ENCODE assay signal across 1 cellular context in genomic region chr15:56496635-56497034, GRCh38.
TF ChIP-seq lines count a peak whose summit lies in the region.

No MANE protein-coding gene starts in this region.

TF ChIP-seq in IMR-90, 13 proteins besides CTCF, POLR2A, EP300 and RAD21 (continued from another document):
- TF ChIP-seq MAFK (IDR thresholded peaks at IDR 0.05; ENCODE audit: low read depth, low read length) = no peak
- TF ChIP-seq RCOR1 (IDR thresholded peaks at IDR 0.05; ENCODE audit: insufficient replicate concordance, low read length) = no peak
- TF ChIP-seq MAZ (IDR thresholded peaks at IDR 0.05; ENCODE audit: borderline replicate concordance, low read depth, low read length) = no peak
- no peak for TF ChIP-seq BHLHE40 (IDR thresholded peaks at IDR 0.05; ENCODE audit: low read depth, low read length)
- TF ChIP-seq RFX5 (IDR thresholded peaks at IDR 0.05; ENCODE audit: low read depth, low read length) = no peak
- peak; percentile 61 for TF ChIP-seq SMC3 (IDR thresholded peaks at IDR 0.05; ENCODE audit: low read depth, low read length)
- 0 out of 2 replicates have a peak, but pooled peaks have one; percentile 27 for TF ChIP-seq CEBPB (IDR thresholded peaks at IDR 0.05; ENCODE audit: low read depth, low read length)
